Comparison of ENCODE assay signal across 8 cellular contexts in genomic region chrX:72573158-72573511, GRCh38. TPM values are rescaled to one million over a fixed set of nuclear protein-coding genes. Genes with fewer than 3 reads are reported as not detected.
DNase-seq lines count a peak whose midpoint lies in the region; ATAC-seq, FAIRE-seq and TF ChIP-seq lines count a peak whose summit lies in the region.

No MANE protein-coding gene starts in this region.

- FAIRE-seq in GM12891 (lab: Jason Lieb, UNC): no peak

- CTCF ChIA-PET in activated CD8-positive, alpha-beta memory T cell treated with anti-CD3 and anti-CD28 coated beads, Interleukin-2, amount 10 ng/mL, durations not matched to agents 7 days and 5 days (lab: Charles Lee): interaction anchor here (0.7 kb wide), 1 partner anchor 79 kb away, joined by 3 read pairs; no protein-coding TSS in a partner anchor

- no peaks in the 10 kb centered on the region for H3K36me3 ChIP-seq in brain microvascular endothelial cell (replicated peaks)

- peaks cover 10% of the 10 kb centered on the region for H3K27me3 Mint-ChIP-seq in activated CD8-positive, alpha-beta memory T cell treated with anti-CD3 and anti-CD28 coated beads, Interleukin-2, amount 10 ng/mL, durations not matched to agents 7 days and 5 days
- H3K27me3 Mint-ChIP-seq in naive thymus-derived CD8-positive, alpha-beta T cell: no peaks in the 10 kb centered on the region

- H3K9me3 Mint-ChIP-seq in activated CD8-positive, alpha-beta memory T cell treated with anti-CD3 and anti-CD28 coated beads, Interleukin-2, amount 10 ng/mL, durations not matched to agents 7 days and 5 days (ENCODE audit: low read depth): no peaks in the 10 kb centered on the region
- H3K9me3 Mint-ChIP-seq in naive thymus-derived CD8-positive, alpha-beta T cell: no peaks in the 10 kb centered on the region

- peak; percentile 28 for ATAC-seq in activated CD8-positive, alpha-beta memory T cell treated with anti-CD3 and anti-CD28 coated beads, Interleukin-2, amount 10 ng/mL, durations not matched to agents 7 days and 5 days
- ATAC-seq in HG03378 (IDR thresholded peaks at IDR 0.05; ENCODE audit: unreplicated experiment): peak; percentile 15
- ATAC-seq in naive thymus-derived CD8-positive, alpha-beta T cell: peak; percentile 25 to 26
- ATAC-seq in HG03097 (IDR thresholded peaks at IDR 0.05; ENCODE audit: low FRiP score, unreplicated experiment): no peak

- in situ Hi-C loops in brain microvascular endothelial cell (cut with HindIII; ENCODE audit: low pct_ligation_motif_present, low sequenced_read_pairs): no loop called here

- no peak for DNase-seq in activated CD8-positive, alpha-beta memory T cell treated with anti-CD3 and anti-CD28 coated beads, Interleukin-2, amount 10 ng/mL, durations not matched to agents 7 days and 5 days
- no peak for DNase-seq in activated CD8-positive, alpha-beta memory T cell treated with anti-CD3 and anti-CD28 coated beads, Interleukin-2, amount 50 U/mL, for 4 hours
- DNase-seq in brain microvascular endothelial cell: no peak
- no peak for DNase-seq in naive thymus-derived CD8-positive, alpha-beta T cell
- no peak for DNase-seq in NCI-H69 (lab: John Stamatoyannopoulos, UW)
- no peak for DNase-seq in GM12891 (ENCODE audit: insufficient read length, low spot score)

- H3K4me3 Mint-ChIP-seq in activated CD8-positive, alpha-beta memory T cell treated with anti-CD3 and anti-CD28 coated beads, Interleukin-2, amount 10 ng/mL, durations not matched to agents 7 days and 5 days: peak overlapping the region; percentile 91
- H3K4me3 Mint-ChIP-seq in naive thymus-derived CD8-positive, alpha-beta T cell: peak overlapping the region; percentile 90 to 99 (median 96)

- peaks cover 7% of the 10 kb centered on the region for H3K36me3 Mint-ChIP-seq in activated CD8-positive, alpha-beta memory T cell treated with anti-CD3 and anti-CD28 coated beads, Interleukin-2, amount 10 ng/mL, durations not matched to agents 7 days and 5 days
- H3K36me3 Mint-ChIP-seq in naive thymus-derived CD8-positive, alpha-beta T cell: peaks cover 4 to 6% (median 5%) of the 10 kb centered on the region in 3 donors

- POLR2A ChIA-PET in naive thymus-derived CD8-positive, alpha-beta T cell (lab: Charles Lee): no interaction called here

- no peaks in the 10 kb centered on the region for H3K27me3 ChIP-seq in brain microvascular endothelial cell (replicated peaks)

- no peak for TF ChIP-seq CTCF in brain microvascular endothelial cell (IDR thresholded peaks at IDR 0.05; ENCODE audit: low read depth, low read length, missing control alignments)

- peak overlapping the region; percentile 76 for H3K27ac ChIP-seq in brain microvascular endothelial cell

- peak overlapping the region; percentile 80 for H3K27ac Mint-ChIP-seq in activated CD8-positive, alpha-beta memory T cell treated with anti-CD3 and anti-CD28 coated beads, Interleukin-2, amount 10 ng/mL, durations not matched to agents 7 days and 5 days
- H3K27ac Mint-ChIP-seq in naive thymus-derived CD8-positive, alpha-beta T cell: peak overlapping the region in 8 of 10 donors; percentile 48 to 91 (median 90)

- peaks cover 9% of the 10 kb centered on the region for H3K4me1 Mint-ChIP-seq in activated CD8-positive, alpha-beta memory T cell treated with anti-CD3 and anti-CD28 coated beads, Interleukin-2, amount 10 ng/mL, durations not matched to agents 7 days and 5 days
- peaks cover 0 to 17% (median 11%) of the 10 kb centered on the region in 4 donors for H3K4me1 Mint-ChIP-seq in naive thymus-derived CD8-positive, alpha-beta T cell

- H3K4me3 ChIP-seq in brain microvascular endothelial cell (ENCODE audit: low read depth, low read length): peak overlapping the region; percentile 73

- TF ChIP-seq POLR2A in GM12891 (IDR thresholded peaks at IDR 0.05; ENCODE audit: low read depth, low read length): no peak

TF ChIP-seq in GM12891, 5 proteins besides CTCF, POLR2A, EP300 and RAD21:
- TF ChIP-seq SPI1 (IDR thresholded peaks at IDR 0.05; ENCODE audit: low read depth, low read length): no peak
- TF ChIP-seq POU2F2 (IDR thresholded peaks at IDR 0.05; ENCODE audit: low read depth, low read length): no peak
- TF ChIP-seq TAF1 (IDR thresholded peaks at IDR 0.05; ENCODE audit: low read depth, low read length): no peak
- no peak for TF ChIP-seq PAX5 (IDR thresholded peaks at IDR 0.05; ENCODE audit: insufficient read depth, low read length, severe bottlenecking)

RNA-seq across cellular contexts. Expression of gene HDAC8, which starts 0.5 kb away (rescaled TPM):
- total RNA-seq in activated CD8-positive, alpha-beta memory T cell treated with anti-CD3 and anti-CD28 coated beads, Interleukin-2, amount 10 ng/mL, durations not matched to agents 7 days and 5 days: 10 to 100 TPM; 29.0 to 31.6 TPM
- 10 to 100 TPM; 18.7 to 21.9 TPM for total RNA-seq in naive thymus-derived CD8-positive, alpha-beta T cell
- 10 to 100 TPM; 11.5 to 14.0 (median 12.7) TPM for polyA plus RNA-seq in naive thymus-derived CD8-positive, alpha-beta T cell
- 21.2 TPM for polyA plus RNA-seq in GM12891 (2012; ENCODE audit: low read depth, missing spikeins)
